13 cellular contexts compared by ENCODE assay signal in the genomic region with DNA sequence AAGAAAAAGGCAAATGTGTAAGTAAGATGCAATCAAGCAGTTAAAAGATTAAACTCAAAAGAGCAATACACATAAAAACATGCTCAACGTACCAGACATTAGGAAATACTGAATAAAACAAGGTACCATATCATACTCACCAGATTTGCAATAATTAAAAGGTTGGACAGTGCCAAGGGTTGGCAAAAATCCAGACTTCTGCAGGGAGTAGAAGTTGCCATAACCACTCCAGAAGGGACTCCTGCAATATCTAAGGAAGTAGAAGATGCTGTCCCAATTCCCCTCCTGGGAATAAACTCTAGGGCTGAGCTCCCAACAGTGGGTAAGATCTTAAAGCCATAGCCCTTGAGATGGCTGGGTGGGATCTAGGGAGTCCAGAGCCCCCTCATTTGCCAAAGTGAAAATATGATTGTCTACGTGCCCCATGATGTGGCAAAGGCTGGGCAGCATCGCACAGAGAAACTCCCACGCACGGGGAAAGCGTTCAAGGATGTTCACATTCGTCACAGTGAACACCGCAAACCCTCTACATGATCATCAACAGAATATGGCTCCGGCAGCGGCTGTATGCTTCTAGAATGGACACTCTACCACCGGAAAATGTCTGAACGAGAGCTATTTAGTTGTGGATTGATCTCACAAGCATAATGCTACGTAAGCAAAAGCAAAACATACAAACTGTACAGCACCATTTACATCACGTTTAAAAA. TPM values are rescaled to one million over a fixed set of nuclear protein-coding genes. Genes with fewer than 3 reads are reported as not detected.
DNase-seq lines count a peak whose midpoint lies in the region; ATAC-seq, FAIRE-seq and TF ChIP-seq lines count a peak whose summit lies in the region.
"Had no signal": no experiment of that assay in that cellular context is flagged by ENCODE, and none has a peak within 500 bp of the region (broad histone marks: within the 10 kb centered on the region; RNA-seq: fewer than 3 reads in every experiment).

No MANE protein-coding gene starts in this region.

- no peak for TF ChIP-seq CTCF in Panc1 (IDR thresholded peaks at IDR 0.05)
- TF ChIP-seq CTCF in endothelial cell of umbilical vein (IDR thresholded peaks at IDR 0.05; ENCODE audit: extremely low read depth in 1 of 2, insufficient read depth in 1 of 2, low read depth in 1 of 2, low read length in 2 of 2), result no peak
- no peak for TF ChIP-seq CTCF in parathyroid adenoma (IDR thresholded peaks at IDR 0.05)

- intact Hi-C loops in Panc1 (cut with micrococcal nuclease; ENCODE audit: unreplicated experiment) (no loop called here), endothelial cell of umbilical vein (cut with micrococcal nuclease) (loop anchor here (5.0 kb wide), 1 partner anchor 612 kb away; no protein-coding TSS in a partner anchor)

- no peaks in the 10 kb centered on the region for H4K20me1 ChIP-seq in endothelial cell of umbilical vein (replicated peaks; ENCODE audit: control insufficient read depth, extremely low read depth, insufficient read depth, low read length)

- no peak for TF ChIP-seq POLR2A in endothelial cell of umbilical vein (IDR thresholded peaks at IDR 0.05; ENCODE audit: low read depth, low read length)

- H3K27ac ChIP-seq in Panc1 (ENCODE audit: low read length), result peak overlapping the region; percentile 87; the same call in 1 of the 2 replicates
- no peak overlapping the region for H3K27ac ChIP-seq in endothelial cell of umbilical vein (ENCODE audit: insufficient read depth, low read depth, low read length)
- H3K27ac ChIP-seq in parathyroid adenoma, result peak overlapping the region; percentile 24
- H3K27ac ChIP-seq: BLaER1 treated with 17β-estradiol and CSF1 and Interleukin-3, amounts not matched to agents 10 nM and 100 nM had no signal

- DNase-seq in A172 (ENCODE audit: low spot score) (peak; percentile 6), Panc1 (ENCODE audit: low read depth, low spot score) (no peak), endothelial cell of umbilical vein (ENCODE audit: low read depth, low spot score) (peak; percentile 36), HK-2 (ENCODE audit: unreplicated experiment) (no peak), CD1c-positive myeloid dendritic cell (ENCODE audit: extremely low spot score) (no peak), Ammon's horn (ENCODE audit: low spot score) (no peak)
- DNase-seq: glutamatergic neuron, KG1, SHP77 treated with DMSO at 0.1 percent for 48 hours had no signal

- no peak overlapping the region for H3K9ac ChIP-seq in endothelial cell of umbilical vein (replicated peaks; ENCODE audit: extremely low read depth, insufficient read depth, low read length)
- H3K9ac ChIP-seq in parathyroid adenoma, result no peak overlapping the region
- H3K9ac ChIP-seq: BLaER1 treated with 17β-estradiol and CSF1 and Interleukin-3, amounts not matched to agents 10 nM and 100 nM had no signal

- POLR2A ChIA-PET in Panc1 (lab: Charles Lee), result no interaction called here
- POLR2A ChIA-PET in endothelial cell of umbilical vein (lab: Charles Lee), result no interaction called here

- dilution Hi-C loops in endothelial cell of umbilical vein (cut with MboI; ENCODE audit: extremely low pct_ligation_motif_present, low sequenced_read_pairs), result no loop called here

- no peak overlapping the region for H2AFZ ChIP-seq in endothelial cell of umbilical vein (ENCODE audit: low read depth, low read length)
- no peak overlapping the region for H2AFZ ChIP-seq in parathyroid adenoma

- H3K36me3 ChIP-seq in Panc1 (ENCODE audit: control insufficient read depth, insufficient read depth, low read length) (no peaks in the 10 kb centered on the region; the same call in none of the 2 replicates), endothelial cell of umbilical vein (ENCODE audit: control insufficient read depth in 2 of 2, extremely low read depth in 1 of 2, insufficient read depth in 2 of 2, low read length in 2 of 2) (peaks cover 3 to 28% of the 10 kb centered on the region in 2 experiments), parathyroid adenoma (ENCODE audit: control insufficient read depth, insufficient read depth, low read length) (no peaks in the 10 kb centered on the region)

- ATAC-seq in Panc1, result no peak
- no peak for ATAC-seq in GM21447 (IDR thresholded peaks at IDR 0.05; ENCODE audit: unreplicated experiment)
- ATAC-seq: stimulated activated memory B cell treated with anti-CD40 and anti-IgM and Interleukin-4, amounts not matched to agents 10 μg/mL and 1 μg/mL and 100 μg/mL, for 72 hours had no signal

- no peaks in the 10 kb centered on the region for H3K9me3 ChIP-seq in Panc1 (ENCODE audit: control insufficient read depth, insufficient read depth, low read depth, low read length)
- no peaks in the 10 kb centered on the region for H3K9me3 ChIP-seq in endothelial cell of umbilical vein (replicated peaks; ENCODE audit: control insufficient read depth, insufficient read depth, low read length)
- no peaks in the 10 kb centered on the region for H3K9me3 ChIP-seq in parathyroid adenoma (ENCODE audit: control insufficient read depth, low read length)
- H3K9me3 ChIP-seq: BLaER1 treated with 17β-estradiol and CSF1 and Interleukin-3, amounts not matched to agents 10 nM and 100 nM had no signal

- H3K79me2 ChIP-seq in endothelial cell of umbilical vein (ENCODE audit: control insufficient read depth, insufficient read depth, low read length) (peaks cover 76% of the 10 kb centered on the region), parathyroid adenoma (peaks cover 47% of the 10 kb centered on the region)

- H3K4me3 ChIP-seq in Panc1 (ENCODE audit: low read depth in 2 of 2, low read length in 2 of 2) (no peak overlapping the region), endothelial cell of umbilical vein (replicated peaks in 1 of 3; ENCODE audit: insufficient read depth in 1 of 3, low read depth in 1 of 3, low read length in 3 of 3) (no peak overlapping the region), parathyroid adenoma (ENCODE audit: low read depth, low read length) (no peak overlapping the region)
- H3K4me3 ChIP-seq: BLaER1 treated with 17β-estradiol and CSF1 and Interleukin-3, amounts not matched to agents 10 nM and 100 nM had no signal

- in situ Hi-C loops in Panc1 (cut with HindIII; ENCODE audit: low pct_unique_long_range_greater_than_20kb, low sequenced_read_pairs), result no loop called here

- BruUV-seq in Panc1 (replicated peaks; lab: Mats Ljungman, UMichigan) (no TSS peak), endothelial cell of umbilical vein (replicated peaks; lab: Mats Ljungman, UMichigan) (no TSS peak)

- no peaks in the 10 kb centered on the region for H3K9me1 ChIP-seq in endothelial cell of umbilical vein (replicated peaks; ENCODE audit: control insufficient read depth, extremely low read depth, insufficient read depth, low read length)

- peak; percentile 63 for FAIRE-seq in endothelial cell of umbilical vein (lab: Jason Lieb, UNC)

- H3K4me1 ChIP-seq in Panc1 (ENCODE audit: control insufficient read depth, insufficient read depth, low read length) (peaks cover 37% of the 10 kb centered on the region), endothelial cell of umbilical vein (ENCODE audit: control insufficient read depth, extremely low read depth, insufficient read depth, low read length) (peaks cover 62% of the 10 kb centered on the region), parathyroid adenoma (peaks cover 16% of the 10 kb centered on the region)

- no peaks in the 10 kb centered on the region for H3K27me3 ChIP-seq in Panc1 (ENCODE audit: control insufficient read depth, insufficient read depth, low read length)
- no peaks in the 10 kb centered on the region for H3K27me3 ChIP-seq in endothelial cell of umbilical vein (ENCODE audit: control insufficient read depth in 2 of 2, insufficient read depth in 2 of 2, low read length in 2 of 2)
- no peaks in the 10 kb centered on the region for H3K27me3 ChIP-seq in parathyroid adenoma (ENCODE audit: control insufficient read depth, insufficient read depth, low read length)
- H3K27me3 ChIP-seq: BLaER1 treated with 17β-estradiol and CSF1 and Interleukin-3, amounts not matched to agents 10 nM and 100 nM had no signal

- CTCF ChIA-PET in Panc1 (lab: Charles Lee), result no interaction called here
- CTCF ChIA-PET in endothelial cell of umbilical vein (lab: Charles Lee), result interaction anchor here (0.8 to 5.1 kb wide), 3 partner anchors 32 to 54 kb away, joined by 3 to 38 read pairs (median 4); no protein-coding TSS in a partner anchor

- H3K4me2 ChIP-seq in endothelial cell of umbilical vein (ENCODE audit: insufficient read depth, low read length) (no peak overlapping the region), parathyroid adenoma (ENCODE audit: low read length) (no peak overlapping the region)

TF ChIP-seq in endothelial cell of umbilical vein, 7 proteins besides CTCF, POLR2A, EP300 and RAD21 (continues in another document):
- TF ChIP-seq POLR2AphosphoS5 (IDR thresholded peaks at IDR 0.05; ENCODE audit: insufficient read depth, low read depth, low read length), result no peak
- TF ChIP-seq EZH2 (IDR thresholded peaks at IDR 0.05; ENCODE audit: borderline replicate concordance, low read depth, low read length, severe bottlenecking), result no peak
- TF ChIP-seq GATA2 (IDR thresholded peaks at IDR 0.05; ENCODE audit: insufficient read depth, insufficient read length, low read depth, low read length), result no peak
- no peak for TF ChIP-seq JUN (IDR thresholded peaks at IDR 0.05; ENCODE audit: borderline replicate concordance, insufficient read depth, insufficient read length, low read depth)

RNA-seq across cellular contexts. Expression of gene KCTD10, which starts 12.3 kb away (rescaled TPM):
- total RNA-seq in A172 (2014; rRNA removed; shearing (Covaris generic)), result 19.6 and 53.6 TPM in 2 replicates
- total RNA-seq in Panc1 (2021; ENCODE audit: unreplicated experiment) (55.2 TPM), endothelial cell of umbilical vein (92.8 and 101 TPM in 2 replicates)
- 44.6 TPM for polyA plus RNA-seq in Panc1 (2012; ENCODE audit: insufficient read length)
- 105 and 112 TPM in 2 replicates for polyA plus RNA-seq in endothelial cell of umbilical vein
- 69.4 and 77.1 TPM in 2 replicates for polyA plus RNA-seq in endothelial cell of umbilical vein (2011; cell fraction: cytosol; rRNA removed)
- polyA plus RNA-seq in endothelial cell of umbilical vein (2011; cell fraction: nucleus; rRNA removed), result 129 and 139 TPM in 2 replicates
- 61.2 and 64.9 TPM in 2 replicates for polyA plus RNA-seq in endothelial cell of umbilical vein (2012)
- 301 and 328 TPM in 2 replicates for polyA minus RNA-seq in endothelial cell of umbilical vein
- polyA minus RNA-seq in endothelial cell of umbilical vein (2011; cell fraction: cytosol; rRNA and poly(A)+ RNA removed), result 24.1 TPM
- polyA minus RNA-seq in endothelial cell of umbilical vein (2011; cell fraction: nucleus; rRNA and poly(A)+ RNA removed), result 140 and 147 TPM in 2 replicates

RNA-seq across cellular contexts. Expression of gene UBE3B, which starts 12.6 kb away (rescaled TPM):
- 28.4 and 30.2 TPM in 2 replicates for total RNA-seq in A172 (2014; rRNA removed; shearing (Covaris generic))
- total RNA-seq in Panc1 (2021; ENCODE audit: unreplicated experiment) (38.9 TPM), endothelial cell of umbilical vein (32.7 and 40.8 TPM in 2 replicates)
- 29.0 TPM for polyA plus RNA-seq in Panc1 (2012; ENCODE audit: insufficient read length)
- 23.8 and 24.9 TPM in 2 replicates for polyA plus RNA-seq in endothelial cell of umbilical vein
- polyA plus RNA-seq in endothelial cell of umbilical vein (2011; cell fraction: cytosol; rRNA removed), result 21.9 and 25.3 TPM in 2 replicates
- 63.7 and 64.5 TPM in 2 replicates for polyA plus RNA-seq in endothelial cell of umbilical vein (2011; cell fraction: nucleus; rRNA removed)
- 22.6 and 22.7 TPM in 2 replicates for polyA plus RNA-seq in endothelial cell of umbilical vein (2012)
- polyA minus RNA-seq in endothelial cell of umbilical vein, result 70.4 and 81.6 TPM in 2 replicates
- polyA minus RNA-seq in endothelial cell of umbilical vein (2011; cell fraction: cytosol; rRNA and poly(A)+ RNA removed), result 14.2 TPM
- 35.0 and 48.9 TPM in 2 replicates for polyA minus RNA-seq in endothelial cell of umbilical vein (2011; cell fraction: nucleus; rRNA and poly(A)+ RNA removed)

Comparison
In these comparisons a context has a peak if more than half of its experiments do, and no peak if none do; other contexts are left out.
1. DNase-seq: peak in A172 (single experiment) and endothelial cell of umbilical vein (single experiment); none in Panc1 (single experiment), HK-2 (single experiment), CD1c-positive myeloid dendritic cell (single experiment) and Ammon's horn (single experiment).